ENCODE assay signal across 34 cellular contexts in the genomic region with DNA sequence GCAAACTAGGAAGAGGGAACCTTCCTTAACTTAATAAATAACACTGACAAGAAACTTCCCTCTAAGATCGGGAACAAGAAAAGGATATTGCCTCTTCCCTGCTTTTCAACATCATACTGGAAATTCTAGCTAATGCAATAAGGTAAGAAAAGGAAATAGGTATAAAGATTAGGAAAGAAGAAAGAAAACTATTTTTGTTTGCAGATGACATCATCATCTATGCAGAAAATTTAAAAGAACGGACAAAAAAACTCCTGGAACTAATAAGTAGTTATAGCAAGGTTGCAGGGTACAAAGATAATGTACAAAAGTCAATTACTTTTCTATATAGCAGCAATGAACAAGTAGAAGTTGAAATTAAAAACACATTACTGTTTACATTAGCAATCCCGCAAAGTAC.
"Had no signal": no experiment of that assay in that cellular context is flagged by ENCODE, and none has a peak within 500 bp of the region (broad histone marks: within the 10 kb centered on the region; RNA-seq: fewer than 3 reads in every experiment).

No MANE protein-coding gene starts in this region.

- ATAC-seq: activated naive CD4-positive, alpha-beta T cell treated with anti-CD3 and anti-CD28 coated beads, Interleukin-2, amount 50 U/mL, for 72 hours; activated naive CD8-positive, alpha-beta T cell treated with anti-CD3 and anti-CD28 coated beads, Interleukin-2, amount 50 U/mL, for 24 hours; activated T-cell treated with anti-CD3 and anti-CD28 coated beads, Interleukin-2, amount 50 U/mL, for 4 hours; activated T-cell treated with anti-CD3 and anti-CD28 coated beads, Interleukin-2, amount 50 U/mL, for 72 hours; activated T-helper 17 cell treated with anti-CD3 and anti-CD28 coated beads, Interleukin-2, amount 50 U/mL, for 72 hours; body of pancreas had no signal

- DNase-seq: activated effector memory CD4-positive, alpha-beta T cell treated with anti-CD3 and anti-CD28 coated beads, Interleukin-2, amount 50 U/mL, for 16 hours; activated effector memory CD4-positive, alpha-beta T cell treated with Interleukin-2 at 50 U/mL for 16 hours; activated gamma-delta T cell; activated gamma-delta T cell treated with Interleukin-2 at 50 U/mL for 16 hours; activated naive CD4-positive, alpha-beta T cell; activated naive CD4-positive, alpha-beta T cell treated with anti-CD3 and anti-CD28 coated beads for 36 hours; activated naive CD4-positive, alpha-beta T cell treated with anti-CD3 and anti-CD28 coated beads, Interleukin-2, amount 10 ng/mL, durations not matched to agents 7 days and 5 days; activated naive CD4-positive, alpha-beta T cell treated with anti-CD3 and anti-CD28 coated beads, Interleukin-2, amount 50 U/mL, for 16 hours; activated naive CD4-positive, alpha-beta T cell treated with Interleukin-2 at 50 U/mL for 16 hours; activated naive CD8-positive, alpha-beta T cell treated with anti-CD3 and anti-CD28 coated beads for 36 hours; activated naive CD8-positive, alpha-beta T cell treated with anti-CD3 and anti-CD28 coated beads, Interleukin-2, amount 10 ng/mL, durations not matched to agents 7 days and 5 days; activated naive CD8-positive, alpha-beta T cell treated with anti-CD3 and anti-CD28 coated beads, Interleukin-2, amount 50 U/mL, for 24 hours; activated T-cell treated with anti-CD3 and anti-CD28 coated beads, Interleukin-2, amount 50 U/mL, for 1 hour; activated T-cell treated with anti-CD3 and anti-CD28 coated beads, Interleukin-2, amount 50 U/mL, for 24 hours; activated T-cell treated with anti-CD3 and anti-CD28 coated beads, Interleukin-2, amount 50 U/mL, for 4 hours; activated T-cell treated with anti-CD3 and anti-CD28 coated beads, Interleukin-2, amount 50 U/mL, for 48 hours; activated T-cell treated with anti-CD3 and anti-CD28 coated beads, Interleukin-2, amount 50 U/mL, for 72 hours; adrenal gland; amniotic stem cell; amygdala; anterior cingulate cortex; aorta; body of pancreas; brain microvascular endothelial cell; caudate nucleus; central memory CD4-positive, alpha-beta T cell; cerebellar nuclear complex had no signal

- H3K9me3 ChIP-seq: adrenal gland, body of pancreas had no signal

- H3K27ac ChIP-seq: adrenal gland, ascending aorta, body of pancreas, brain microvascular endothelial cell, breast epithelium, cardiac muscle cell had no signal

- H3K4me1 ChIP-seq: adrenal gland, ascending aorta, body of pancreas, breast epithelium had no signal

- H3K36me3 ChIP-seq: adrenal gland, ascending aorta, brain microvascular endothelial cell, breast epithelium, cardiac muscle cell had no signal

- FAIRE-seq: astrocyte, bronchial epithelial cell had no signal

- H3K27me3 ChIP-seq: adrenal gland, ascending aorta, body of pancreas, brain microvascular endothelial cell, breast epithelium, cardiac muscle cell had no signal

- H3K4me3 ChIP-seq: adrenal gland, ascending aorta, body of pancreas, breast epithelium, cardiac muscle cell had no signal
